1 cellular context compared by ENCODE assay signal in the genomic region with DNA sequence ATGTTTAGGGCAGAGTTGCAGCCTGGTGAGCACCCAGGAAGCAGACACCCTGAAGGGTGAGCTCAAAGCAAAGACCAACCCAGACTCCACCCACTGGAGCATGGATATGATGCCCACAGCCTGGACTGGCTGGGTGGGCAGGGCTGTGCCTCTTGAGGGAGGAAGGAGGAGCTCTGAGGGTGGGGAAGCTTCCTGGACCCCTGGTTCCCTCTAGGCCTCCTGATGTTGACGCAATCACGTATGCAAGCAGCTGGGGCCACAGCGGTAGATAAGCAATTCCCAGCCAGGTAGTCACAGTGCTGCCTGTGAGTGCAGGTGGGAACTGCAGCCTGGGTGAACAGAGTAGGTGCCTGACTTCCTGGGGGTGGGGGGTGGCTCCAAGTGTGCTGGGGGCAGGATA.
TF ChIP-seq lines count a peak whose summit lies in the region.

No MANE protein-coding gene starts in this region.

TF ChIP-seq in GM23338, 12 proteins besides CTCF, POLR2A, EP300 and RAD21:
- TF ChIP-seq ETS1 (IDR thresholded peaks at IDR 0.05) = no peak
- no peak for TF ChIP-seq CREB1 (CRISPR knock-in tag; IDR thresholded peaks at IDR 0.05; ENCODE audit: low read depth)
- no peak for TF ChIP-seq STAT1 (IDR thresholded peaks at IDR 0.05; ENCODE audit: unreplicated experiment)
- no peak for TF ChIP-seq EZH2 (IDR thresholded peaks at IDR 0.05; ENCODE audit: low read depth, unreplicated experiment)
- TF ChIP-seq ZNF114 (CRISPR knock-in tag; IDR thresholded peaks at IDR 0.05) = no peak
- TF ChIP-seq EZH2phosphoT487 (IDR thresholded peaks at IDR 0.05; ENCODE audit: unreplicated experiment) = no peak
- no peak for TF ChIP-seq NANOG (IDR thresholded peaks at IDR 0.05; ENCODE audit: borderline replicate concordance)
- no peak for TF ChIP-seq REST (IDR thresholded peaks at IDR 0.05; ENCODE audit: unreplicated experiment)
- TF ChIP-seq, protein P1, sequence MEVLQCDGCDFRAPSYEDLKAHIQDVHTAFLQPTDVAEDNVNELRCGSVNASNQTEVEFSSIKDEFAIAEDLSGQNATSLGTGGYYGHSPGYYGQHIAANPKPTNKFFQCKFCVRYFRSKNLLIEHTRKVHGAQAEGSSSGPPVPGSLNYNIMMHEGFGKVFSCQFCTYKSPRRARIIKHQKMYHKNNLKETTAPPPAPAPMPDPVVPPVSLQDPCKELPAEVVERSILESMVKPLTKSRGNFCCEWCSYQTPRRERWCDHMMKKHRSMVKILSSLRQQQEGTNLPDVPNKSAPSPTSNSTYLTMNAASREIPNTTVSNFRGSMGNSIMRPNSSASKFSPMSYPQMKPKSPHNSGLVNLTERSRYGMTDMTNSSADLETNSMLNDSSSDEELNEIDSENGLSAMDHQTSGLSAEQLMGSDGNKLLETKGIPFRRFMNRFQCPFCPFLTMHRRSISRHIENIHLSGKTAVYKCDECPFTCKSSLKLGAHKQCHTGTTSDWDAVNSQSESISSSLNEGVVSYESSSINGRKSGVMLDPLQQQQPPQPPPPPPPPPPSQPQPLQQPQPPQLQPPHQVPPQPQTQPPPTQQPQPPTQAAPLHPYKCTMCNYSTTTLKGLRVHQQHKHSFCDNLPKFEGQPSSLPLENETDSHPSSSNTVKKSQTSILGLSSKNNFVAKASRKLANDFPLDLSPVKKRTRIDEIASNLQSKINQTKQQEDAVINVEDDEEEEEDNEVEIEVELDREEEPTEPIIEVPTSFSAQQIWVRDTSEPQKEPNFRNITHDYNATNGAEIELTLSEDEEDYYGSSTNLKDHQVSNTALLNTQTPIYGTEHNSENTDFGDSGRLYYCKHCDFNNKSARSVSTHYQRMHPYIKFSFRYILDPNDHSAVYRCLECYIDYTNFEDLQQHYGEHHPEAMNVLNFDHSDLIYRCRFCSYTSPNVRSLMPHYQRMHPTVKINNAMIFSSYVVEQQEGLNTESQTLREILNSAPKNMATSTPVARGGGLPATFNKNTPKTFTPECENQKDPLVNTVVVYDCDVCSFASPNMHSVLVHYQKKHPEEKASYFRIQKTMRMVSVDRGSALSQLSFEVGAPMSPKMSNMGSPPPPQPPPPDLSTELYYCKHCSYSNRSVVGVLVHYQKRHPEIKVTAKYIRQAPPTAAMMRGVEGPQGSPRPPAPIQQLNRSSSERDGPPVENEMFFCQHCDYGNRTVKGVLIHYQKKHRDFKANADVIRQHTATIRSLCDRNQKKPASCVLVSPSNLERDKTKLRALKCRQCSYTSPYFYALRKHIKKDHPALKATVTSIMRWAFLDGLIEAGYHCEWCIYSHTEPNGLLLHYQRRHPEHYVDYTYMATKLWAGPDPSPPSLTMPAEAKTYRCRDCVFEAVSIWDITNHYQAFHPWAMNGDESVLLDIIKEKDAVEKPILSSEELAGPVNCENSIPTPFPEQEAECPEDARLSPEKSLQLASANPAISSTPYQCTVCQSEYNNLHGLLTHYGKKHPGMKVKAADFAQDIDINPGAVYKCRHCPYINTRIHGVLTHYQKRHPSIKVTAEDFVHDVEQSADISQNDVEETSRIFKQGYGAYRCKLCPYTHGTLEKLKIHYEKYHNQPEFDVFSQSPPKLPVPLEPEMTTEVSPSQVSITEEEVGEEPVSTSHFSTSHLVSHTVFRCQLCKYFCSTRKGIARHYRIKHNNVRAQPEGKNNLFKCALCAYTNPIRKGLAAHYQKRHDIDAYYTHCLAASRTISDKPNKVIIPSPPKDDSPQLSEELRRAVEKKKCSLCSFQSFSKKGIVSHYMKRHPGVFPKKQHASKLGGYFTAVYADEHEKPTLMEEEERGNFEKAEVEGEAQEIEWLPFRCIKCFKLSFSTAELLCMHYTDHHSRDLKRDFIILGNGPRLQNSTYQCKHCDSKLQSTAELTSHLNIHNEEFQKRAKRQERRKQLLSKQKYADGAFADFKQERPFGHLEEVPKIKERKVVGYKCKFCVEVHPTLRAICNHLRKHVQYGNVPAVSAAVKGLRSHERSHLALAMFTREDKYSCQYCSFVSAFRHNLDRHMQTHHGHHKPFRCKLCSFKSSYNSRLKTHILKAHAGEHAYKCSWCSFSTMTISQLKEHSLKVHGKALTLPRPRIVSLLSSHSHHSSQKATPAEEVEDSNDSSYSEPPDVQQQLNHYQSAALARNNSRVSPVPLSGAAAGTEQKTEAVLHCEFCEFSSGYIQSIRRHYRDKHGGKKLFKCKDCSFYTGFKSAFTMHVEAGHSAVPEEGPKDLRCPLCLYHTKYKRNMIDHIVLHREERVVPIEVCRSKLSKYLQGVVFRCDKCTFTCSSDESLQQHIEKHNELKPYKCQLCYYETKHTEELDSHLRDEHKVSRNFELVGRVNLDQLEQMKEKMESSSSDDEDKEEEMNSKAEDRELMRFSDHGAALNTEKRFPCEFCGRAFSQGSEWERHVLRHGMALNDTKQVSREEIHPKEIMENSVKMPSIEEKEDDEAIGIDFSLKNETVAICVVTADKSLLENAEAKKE (CRISPR knock-in tag; IDR thresholded peaks at IDR 0.05) = no peak
- no peak for TF ChIP-seq ZNF331 (CRISPR knock-in tag; IDR thresholded peaks at IDR 0.05; ENCODE audit: low read depth)
- TF ChIP-seq JUNB (IDR thresholded peaks at IDR 0.05; ENCODE audit: unreplicated experiment) = no peak
- no peak for TF ChIP-seq POLR2AphosphoS5 (IDR thresholded peaks at IDR 0.05; ENCODE audit: low read depth)
